In genomic region chr7:19919156-19920085, GRCh38 we compare ENCODE assay signal across 2 cellular contexts.
TF ChIP-seq lines count a peak whose summit lies in the region.

No MANE protein-coding gene starts in this region.

TF ChIP-seq in SK-N-SH, 30 proteins besides CTCF, POLR2A, EP300 and RAD21 (continued from another document):
- TF ChIP-seq TAF1 (IDR thresholded peaks at IDR 0.05; ENCODE audit: borderline replicate concordance, low read depth, low read length): no peak
- TF ChIP-seq FOXM1 (IDR thresholded peaks at IDR 0.05; ENCODE audit: low read depth): no peak
- no peak for TF ChIP-seq SIN3A (IDR thresholded peaks at IDR 0.05; ENCODE audit: borderline replicate concordance, low read depth, low read length)
- no peak for TF ChIP-seq EZH2phosphoT487 (IDR thresholded peaks at IDR 0.05; ENCODE audit: borderline replicate concordance, low read depth)
- TF ChIP-seq YY1 (IDR thresholded peaks at IDR 0.05; ENCODE audit: low read depth): no peak
- TF ChIP-seq ELF1 (IDR thresholded peaks at IDR 0.05): no peak
TF ChIP-seq in SK-N-SH: peak in this region for 0.

TF ChIP-seq in SK-N-SH treated with all-trans-retinoic acid at 6 μM for 48 hours, 23 proteins besides CTCF, POLR2A, EP300 and RAD21 (continued from another document):
- TF ChIP-seq CSRNP3 (CRISPR knock-in tag; IDR thresholded peaks at IDR 0.05) (no peak), TCF4 (CRISPR knock-in tag; IDR thresholded peaks at IDR 0.05; ENCODE audit: borderline replicate concordance) (no peak), RARB (CRISPR knock-in tag; IDR thresholded peaks at IDR 0.05) (no peak), PPARA (CRISPR knock-in tag; IDR thresholded peaks at IDR 0.05; ENCODE audit: borderline replicate concordance) (no peak), GLIS3 (CRISPR knock-in tag; IDR thresholded peaks at IDR 0.05) (no peak), OSR1 (CRISPR knock-in tag; IDR thresholded peaks at IDR 0.05) (no peak), ZFP3 (CRISPR knock-in tag; IDR thresholded peaks at IDR 0.05) (no peak), CSDC2 (CRISPR knock-in tag; IDR thresholded peaks at IDR 0.05) (no peak), ZNF70 (CRISPR knock-in tag; IDR thresholded peaks at IDR 0.05) (no peak), ESRRG (CRISPR knock-in tag; IDR thresholded peaks at IDR 0.05) (no peak), ZFP30 (CRISPR knock-in tag; IDR thresholded peaks at IDR 0.05) (no peak), BACH2 (CRISPR knock-in tag; IDR thresholded peaks at IDR 0.05; ENCODE audit: borderline replicate concordance) (no peak), CREB5 (CRISPR knock-in tag; IDR thresholded peaks at IDR 0.05; ENCODE audit: low read depth) (no peak)
